8 cellular contexts compared by ENCODE assay signal in genomic region chr2:203532957-203533695, GRCh38. TPM values are rescaled to one million over a fixed set of nuclear protein-coding genes. Genes with fewer than 3 reads are reported as not detected.
A peak's percentile ranks its signal among the peaks of the same experiment; 100 is the strongest.
DNase-seq lines count a peak whose midpoint lies in the region; ATAC-seq and TF ChIP-seq lines count a peak whose summit lies in the region.

No MANE protein-coding gene starts in this region.

- no peak for TF ChIP-seq CTCF in fibroblast of villous mesenchyme (IDR thresholded peaks at IDR 0.05; ENCODE audit: insufficient read depth, low read depth, low read length)
- no peak for TF ChIP-seq CTCF in psoas muscle (IDR thresholded peaks at IDR 0.05)

- intact Hi-C loops in psoas muscle (cut with DNase I): loop anchor here in 1 of 2 donors (5.0 kb wide), 1 partner anchor 104 kb away; no protein-coding TSS in a partner anchor

- H3K4me1 ChIP-seq in SJSA1 (replicated peaks) (peaks cover 21% of the 10 kb centered on the region), psoas muscle (peaks cover 7% of the 10 kb centered on the region)

- H3K27me3 Mint-ChIP-seq in effector memory CD8-positive, alpha-beta T cell: peaks cover 48 to 49% of the 10 kb centered on the region in 2 donors

- H3K4me3 Mint-ChIP-seq in effector memory CD8-positive, alpha-beta T cell: no peak overlapping the region

- H3K4me1 Mint-ChIP-seq in effector memory CD8-positive, alpha-beta T cell (ENCODE audit: low read depth in 2 of 2): peaks cover 11 to 16% of the 10 kb centered on the region in 2 donors

- H3K27ac ChIP-seq in SJSA1: peak overlapping the region; percentile 93; the same call in 1 of the 2 replicates
- no peak overlapping the region for H3K27ac ChIP-seq in psoas muscle

- no peak for ATAC-seq in psoas muscle
- no peak for ATAC-seq in effector memory CD8-positive, alpha-beta T cell (replicated peaks)

- no peaks in the 10 kb centered on the region for H3K36me3 Mint-ChIP-seq in effector memory CD8-positive, alpha-beta T cell (ENCODE audit: insufficient read depth)

- DNase-seq in DMS 273 (lab: John Stamatoyannopoulos, UW; ENCODE audit: unreplicated experiment): peak; percentile 2
- DNase-seq in DMS 273 treated with DMSO at 0.1 percent for 48 hours (lab: John Stamatoyannopoulos, UW): no peak
- DNase-seq in SJSA1 (ENCODE audit: low read depth in 1 of 2, low spot score in 2 of 2): peak in 1 of 2 experiments; percentile 26
- DNase-seq in fibroblast of villous mesenchyme (ENCODE audit: low read depth): peak; percentile 35
- no peak for DNase-seq in psoas muscle
- DNase-seq in effector memory CD8-positive, alpha-beta T cell: no peak
- DNase-seq in DMS53 treated with DMSO at 0.1 percent for 48 hours (lab: John Stamatoyannopoulos, UW; ENCODE audit: unreplicated experiment): no peak
- no peak for DNase-seq in DMS79 (lab: John Stamatoyannopoulos, UW)

- H3K4me3 ChIP-seq in SJSA1 (peak overlapping the region; percentile 100), fibroblast of villous mesenchyme (ENCODE audit: low read depth, low read length) (peak overlapping the region; percentile 95), psoas muscle (peak overlapping the region; percentile 80)

- WGBS in psoas muscle, 3 donors: 11 to 17% (median 14%) methylated on average over 7 of the region's 7 CpGs

- H3K9me3 ChIP-seq in SJSA1 (replicated peaks): peaks cover 4% of the 10 kb centered on the region; the same call in 1 of the 2 replicates
- H3K9me3 ChIP-seq in psoas muscle: no peaks in the 10 kb centered on the region

- peaks cover 0 to 1% of the 10 kb centered on the region in 2 donors for H3K9me3 Mint-ChIP-seq in effector memory CD8-positive, alpha-beta T cell

- H3K27me3 ChIP-seq in SJSA1 (replicated peaks) (no peaks in the 10 kb centered on the region), psoas muscle (ENCODE audit: insufficient read depth in 3 of 3, low read length in 2 of 3) (no peaks in the 10 kb centered on the region)

- H3K36me3 ChIP-seq in SJSA1: peaks cover 15% of the 10 kb centered on the region
- H3K36me3 ChIP-seq in psoas muscle (ENCODE audit: insufficient read depth in 1 of 2, low read depth in 1 of 2): no peaks in the 10 kb centered on the region

- no peak overlapping the region for H3K27ac Mint-ChIP-seq in effector memory CD8-positive, alpha-beta T cell

RNA-seq across cellular contexts. Expression of gene RAPH1, which starts 2.0 kb away (rescaled TPM):
- 15.4 and 45.7 TPM in 2 replicates for total RNA-seq in SJSA1 (2014; rRNA removed; shearing (Covaris generic))
- total RNA-seq in fibroblast of villous mesenchyme (13.2 and 19.4 TPM in 2 replicates), psoas muscle (10 to 100 TPM; 21.9 to 47.6 (median 38.0) TPM)
- polyA plus RNA-seq in psoas muscle: 10 to 100 TPM in 1 of 3 donors, 1 to 10 TPM in 2; 4.3 to 19.4 (median 8.3) TPM

Comparison
In these comparisons a context has a peak if more than half of its experiments do, and no peak if none do; other contexts are left out.
1. DNase-seq: peak in DMS 273 (single experiment) and fibroblast of villous mesenchyme (single experiment); none in DMS 273 treated with DMSO at 0.1 percent for 48 hours (single experiment), psoas muscle (0 of 2), effector memory CD8-positive, alpha-beta T cell (0 of 3), DMS53 treated with DMSO at 0.1 percent for 48 hours (single experiment) and DMS79 (single experiment).
2. Peak in every context shown above with its lines, with median percentiles within 50 percentile points of each other: H3K4me3 ChIP-seq.